In genomic region chr4:140108243-140108642, GRCh38 we compare ENCODE assay signal across 18 cellular contexts. TPM values are rescaled to one million over a fixed set of nuclear protein-coding genes. Genes with fewer than 3 reads are reported as not detected.
DNase-seq lines count a peak whose midpoint lies in the region; ATAC-seq and TF ChIP-seq lines count a peak whose summit lies in the region.
"Had no signal": no experiment of that assay in that cellular context is flagged by ENCODE, and none has a peak within 500 bp of the region (broad histone marks: within the 10 kb centered on the region; RNA-seq: fewer than 3 reads in every experiment).

No MANE protein-coding gene starts in this region.

- WGBS in hepatocyte (ENCODE audit: low lambda C conversion rate, missing lambda C conversion rate) = 41% methylated on average over 4 of the region's 4 CpGs

- TF ChIP-seq CTCF in DOHH2 (IDR thresholded peaks at IDR 0.05; ENCODE audit: low read depth, low read length, poor library complexity, severe bottlenecking) (no peak), WTC11 (IDR thresholded peaks at IDR 0.05) (no peak), hepatocyte (IDR thresholded peaks at IDR 0.05; ENCODE audit: poor library complexity) (no peak)

- H3K27ac Mint-ChIP-seq in WTC11 = 0 out of 2 replicates have a peak overlapping the region, but pooled peaks have one; percentile 20
- H3K27ac Mint-ChIP-seq: B cell had no signal

- no peaks in the 10 kb centered on the region for H3K36me3 Mint-ChIP-seq in WTC11
- H3K36me3 Mint-ChIP-seq: CD4-positive, alpha-beta memory T cell had no signal

- no peaks in the 10 kb centered on the region for H3K27me3 Mint-ChIP-seq in WTC11 (ENCODE audit: low read depth)

- H4K20me1 ChIP-seq in BLaER1 (no peaks in the 10 kb centered on the region), DOHH2 (ENCODE audit: control insufficient read depth, insufficient read depth, low read depth, low read length) (no peaks in the 10 kb centered on the region), hepatocyte (ENCODE audit: insufficient read depth, poor library complexity, severe bottlenecking) (no peaks in the 10 kb centered on the region)

- POLR2A ChIA-PET in WTC11 (lab: Charles Lee) = no interaction called here

- peak overlapping the region; percentile 43 for H3K4me2 ChIP-seq in BLaER1
- H3K4me2 ChIP-seq in DOHH2 (ENCODE audit: low read length) = peak overlapping the region; percentile 33
- H3K4me2 ChIP-seq in hepatocyte = no peak overlapping the region

- H3K27ac ChIP-seq in BLaER1 (no peak overlapping the region), DOHH2 (ENCODE audit: low read depth, low read length) (no peak overlapping the region), hepatocyte (peak overlapping the region; percentile 37)
- H3K27ac ChIP-seq: SJCRH30 had no signal

- H3K4me1 ChIP-seq in BLaER1 (peaks cover 53% of the 10 kb centered on the region), DOHH2 (ENCODE audit: control insufficient read depth, low read length) (peaks cover 31% of the 10 kb centered on the region), hepatocyte (ENCODE audit: insufficient read depth) (peaks cover 27% of the 10 kb centered on the region)
- H3K4me1 ChIP-seq: SJCRH30 had no signal

- H3K9ac ChIP-seq in BLaER1 = no peak overlapping the region

- H3K4me3 ChIP-seq in BLaER1 = no peak overlapping the region
- H3K4me3 ChIP-seq in DOHH2 (ENCODE audit: low read length) = no peak overlapping the region
- no peak overlapping the region for H3K4me3 ChIP-seq in hepatocyte
- H3K4me3 ChIP-seq: K562, SJCRH30 had no signal

- H3K79me2 ChIP-seq in DOHH2 (ENCODE audit: control insufficient read depth, low read length) (peaks cover 16% of the 10 kb centered on the region), hepatocyte (peaks cover 48% of the 10 kb centered on the region)

- H3F3A ChIP-seq in DOHH2 (ENCODE audit: control insufficient read depth, insufficient read depth) = no peaks in the 10 kb centered on the region; the same call in 1 of the 2 replicates

- CTCF ChIA-PET in WTC11 (lab: Charles Lee) = interaction anchor here (1.0 kb wide), 1 partner anchor 451 kb away, joined by 3 read pairs; no protein-coding TSS in a partner anchor

- H3K27me3 ChIP-seq in BLaER1 = no peaks in the 10 kb centered on the region
- H3K27me3 ChIP-seq in DOHH2 (ENCODE audit: control insufficient read depth, low read length) = no peaks in the 10 kb centered on the region
- H3K27me3 ChIP-seq in hepatocyte = no peaks in the 10 kb centered on the region
- H3K27me3 ChIP-seq: SJCRH30 had no signal

- DNase-seq in WTC11 (ENCODE audit: low spot score) (no peak), hepatocyte (ENCODE audit: low spot score) (no peak), islet precursor cell (no peak), HuH-7 (ENCODE audit: low spot score) (no peak)
- DNase-seq: CD4-positive, alpha-beta memory T cell; NCI-H1092 treated with DMSO at 0.1 percent for 48 hours; NCI-H1436 treated with DMSO at 0.1 percent for 48 hours; NCI-H1930; NCI-H226; NCI-H510A treated with DMSO at 0.1 percent for 48 hours; NCI-H774; SJCRH30; T-helper 1 cell had no signal

- H3K9me3 Mint-ChIP-seq in WTC11 = no peaks in the 10 kb centered on the region
- H3K9me3 Mint-ChIP-seq: CD4-positive, alpha-beta memory T cell had no signal

- no peaks in the 10 kb centered on the region for H3K9me2 ChIP-seq in DOHH2 (replicated peaks; ENCODE audit: control insufficient read depth, low read length)
- no peaks in the 10 kb centered on the region for H3K9me2 ChIP-seq in hepatocyte (replicated peaks; ENCODE audit: insufficient read depth)

- no peak for ATAC-seq in WTC11
- ATAC-seq in HG02973 (IDR thresholded peaks at IDR 0.05; ENCODE audit: unreplicated experiment) = no peak
- ATAC-seq: K562 had no signal

- no peak overlapping the region for H2AFZ ChIP-seq in hepatocyte

- no peak overlapping the region for H3K4me3 Mint-ChIP-seq in WTC11
- H3K4me3 Mint-ChIP-seq: B cell; CD4-positive, alpha-beta memory T cell had no signal

- peaks cover 10% of the 10 kb centered on the region; the same call in 1 of the 2 replicates for H3K36me3 ChIP-seq in BLaER1
- no peaks in the 10 kb centered on the region for H3K36me3 ChIP-seq in DOHH2 (ENCODE audit: control insufficient read depth, low read length)
- H3K36me3 ChIP-seq in hepatocyte (replicated peaks; ENCODE audit: insufficient read depth, low read depth) = no peaks in the 10 kb centered on the region
- H3K36me3 ChIP-seq: SJCRH30 had no signal

- H3K9me3 ChIP-seq in BLaER1 (0 out of 2 replicates have a peak, but pooled peaks cover 6% of the 10 kb centered on the region), DOHH2 (ENCODE audit: control insufficient read depth, insufficient read depth, low read length) (no peaks in the 10 kb centered on the region), hepatocyte (ENCODE audit: low read depth) (no peaks in the 10 kb centered on the region)
- H3K9me3 ChIP-seq: SJCRH30 had no signal

- peaks cover 2% of the 10 kb centered on the region; the same call in 1 of the 2 replicates for H3K4me1 Mint-ChIP-seq in WTC11

TF ChIP-seq in WTC11, 78 proteins besides CTCF, POLR2A, EP300 and RAD21:
- TF ChIP-seq NFYB (CRISPR knock-in tag; conservative IDR thresholded peaks at IDR 0.05; ENCODE audit: low read depth) (no peak), FOXP4 (CRISPR knock-in tag; IDR thresholded peaks at IDR 0.05) (no peak)

RNA-seq across cellular contexts. Expression of gene MAML3, which starts 45.7 kb away (rescaled TPM):
- total RNA-seq in WTC11 (2021) (7.4 to 8.7 TPM (median 7.9 TPM) in 3 replicates), hepatocyte (8.7 and 11.2 TPM in 2 replicates)
- 4.1 TPM in 2 replicates for polyA plus RNA-seq in hepatocyte
